1 cellular context compared by ENCODE assay signal in genomic region chr10:78473016-78473415, GRCh38.
A peak's percentile ranks its signal among the peaks of the same experiment; 100 is the strongest.
TF ChIP-seq lines count a peak whose summit lies in the region.

No MANE protein-coding gene starts in this region.

TF ChIP-seq in H1, 55 proteins besides CTCF, POLR2A, EP300 and RAD21:
- TF ChIP-seq MAFK (IDR thresholded peaks at IDR 0.05; ENCODE audit: low read depth, low read length) = no peak
- TF ChIP-seq BACH1 (IDR thresholded peaks at IDR 0.05; ENCODE audit: low read length) = no peak
- no peak for TF ChIP-seq HDAC6 (IDR thresholded peaks at IDR 0.05; ENCODE audit: low read depth, low read length)
- TF ChIP-seq MAX (IDR thresholded peaks at IDR 0.05) = 0 out of 2 replicates have a peak, but pooled peaks have one; percentile 12
TF ChIP-seq in H1: peak in this region for 1.
